Comparison of ENCODE assay signal across 11 cellular contexts in the genomic region with DNA sequence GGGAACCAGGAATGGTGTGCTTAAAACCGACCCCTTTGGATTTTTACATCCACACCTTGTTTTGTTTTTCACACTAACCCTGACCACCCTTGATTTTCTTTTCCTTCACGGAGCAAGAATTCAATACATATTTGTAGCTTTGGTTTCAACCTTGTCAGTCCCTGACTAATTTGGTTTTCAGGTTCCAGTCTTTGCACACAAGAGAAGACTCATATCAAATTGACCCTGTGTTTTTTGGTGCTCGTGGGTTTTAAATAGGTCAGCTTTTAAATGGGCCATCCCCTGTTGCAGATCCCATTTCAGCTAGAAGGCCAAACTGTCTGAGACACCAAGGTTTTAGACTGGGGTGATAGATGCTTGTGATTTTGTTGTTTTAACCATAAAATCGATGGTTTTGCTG. TPM values are rescaled to one million over a fixed set of nuclear protein-coding genes. Genes with fewer than 3 reads are reported as not detected.
DNase-seq lines count a peak whose midpoint lies in the region; ATAC-seq and TF ChIP-seq lines count a peak whose summit lies in the region.
"Had no signal": no experiment of that assay in that cellular context is flagged by ENCODE, and none has a peak within 500 bp of the region (broad histone marks: within the 10 kb centered on the region; RNA-seq: fewer than 3 reads in every experiment).

No MANE protein-coding gene starts in this region.

- peaks cover 5 to 20% of the 10 kb centered on the region in 2 donors for H3K36me3 Mint-ChIP-seq in CD4-positive, alpha-beta memory T cell
- H3K36me3 Mint-ChIP-seq in T-cell: no peaks in the 10 kb centered on the region

- no peak overlapping the region for H3K4me3 ChIP-seq in CD4-positive, alpha-beta memory T cell (ENCODE audit: low read length in 2 of 2)
- H3K4me3 ChIP-seq in gastroesophageal sphincter (no peak overlapping the region), prostate gland (no peak overlapping the region), testis (no peak overlapping the region)
- H3K4me3 ChIP-seq: SJSA1 had no signal

- 65 to 86% methylated on average over 4 of the region's 4 CpGs for whole genome bisulfite sequencing in gastroesophageal sphincter (ENCODE audit: low coverage in 1 of 2), 2 donors
- WGBS in prostate gland: 57% methylated on average over 4 of the region's 4 CpGs
- 82 to 85% methylated on average over 4 of the region's 4 CpGs for WGBS in testis, 2 donors

- ATAC-seq in T-cell (replicated peaks in 1 of 4): no peak
- ATAC-seq in gastroesophageal sphincter: no peak
- no peak for ATAC-seq in GM18909 (IDR thresholded peaks at IDR 0.05; ENCODE audit: poor library complexity, unreplicated experiment)
- no peak for ATAC-seq in HG02870 (IDR thresholded peaks at IDR 0.05; ENCODE audit: unreplicated experiment)

- CTCF ChIA-PET in CD4-positive, alpha-beta memory T cell (lab: Charles Lee; ENCODE audit: partially characterized antibody): interaction anchor here (0.8 to 3.0 kb wide), 6 partner anchors 9 to 244 kb away, joined by 4 to 27 read pairs (median 10); no protein-coding TSS in a partner anchor
- CTCF ChIA-PET in T-cell (lab: Charles Lee): interaction anchor here (0.6 to 3.1 kb wide), 9 partner anchors 8 to 34 kb away, joined by 3 to 21 read pairs (median 5); partner anchors contain the start of gene ANP32A (in 1 of the 2)

- peak overlapping the region; percentile 61 to 91 (median 84) for H3K27ac Mint-ChIP-seq in CD4-positive, alpha-beta memory T cell
- H3K27ac Mint-ChIP-seq in T-cell: peak overlapping the region; percentile 55 to 75

- H3K36me3 ChIP-seq in CD4-positive, alpha-beta memory T cell (ENCODE audit: insufficient read depth, low read length): no peaks in the 10 kb centered on the region
- H3K36me3 ChIP-seq in gastroesophageal sphincter (no peaks in the 10 kb centered on the region), prostate gland (no peaks in the 10 kb centered on the region), testis (ENCODE audit: low read depth, missing control alignments) (no peaks in the 10 kb centered on the region)

- H3K9me3 ChIP-seq in CD4-positive, alpha-beta memory T cell (ENCODE audit: control insufficient read depth in 1 of 2, low read length in 2 of 2): no peaks in the 10 kb centered on the region
- H3K9me3 ChIP-seq in gastroesophageal sphincter (no peaks in the 10 kb centered on the region), prostate gland (no peaks in the 10 kb centered on the region), testis (no peaks in the 10 kb centered on the region)

- H3K4me1 ChIP-seq in CD4-positive, alpha-beta memory T cell (ENCODE audit: insufficient read depth, low read length): peaks cover 98% of the 10 kb centered on the region
- peaks cover 0 to 100% (median 78%) of the 10 kb centered on the region in 3 donors for H3K4me1 ChIP-seq in gastroesophageal sphincter
- peaks cover 47% of the 10 kb centered on the region for H3K4me1 ChIP-seq in prostate gland (replicated peaks)
- peaks cover 27% of the 10 kb centered on the region for H3K4me1 ChIP-seq in testis

- H3K27me3 Mint-ChIP-seq in CD4-positive, alpha-beta memory T cell: no peaks in the 10 kb centered on the region
- no peaks in the 10 kb centered on the region for H3K27me3 Mint-ChIP-seq in T-cell

- intact Hi-C loops in CD4-positive, alpha-beta memory T cell (cut with micrococcal nuclease): no loop called here
- intact Hi-C loops in prostate gland (cut with DNase I) (no loop called here), testis (cut with DNase I; ENCODE audit: low total_unique reads) (no loop called here)

- no peak for DNase-seq in CD4-positive, alpha-beta memory T cell
- DNase-seq in T-cell: no peak
- DNase-seq in prostate gland (ENCODE audit: low spot score): no peak
- no peak for DNase-seq in testis
- DNase-seq in hepatic stellate cell (ENCODE audit: low spot score): no peak
- DNase-seq: KG1, NCI-H2171 treated with DMSO at 0.1 percent for 48 hours had no signal

- H3K4me3 Mint-ChIP-seq in CD4-positive, alpha-beta memory T cell: peak overlapping the region in 4 of 8 donors; percentile 72 to 80 (median 76)
- H3K4me3 Mint-ChIP-seq in T-cell: peak overlapping the region in 1 of 3 donors; percentile 65

- H3K27me3 ChIP-seq in CD4-positive, alpha-beta memory T cell (ENCODE audit: insufficient read depth, low read length): no peaks in the 10 kb centered on the region
- no peaks in the 10 kb centered on the region for H3K27me3 ChIP-seq in gastroesophageal sphincter
- H3K27me3 ChIP-seq in prostate gland (replicated peaks; ENCODE audit: insufficient read depth): no peaks in the 10 kb centered on the region
- no peaks in the 10 kb centered on the region for H3K27me3 ChIP-seq in testis
- H3K27me3 ChIP-seq: SJSA1 had no signal

- peaks cover 62 to 99% (median 85%) of the 10 kb centered on the region in 4 donors for H3K4me1 Mint-ChIP-seq in CD4-positive, alpha-beta memory T cell
- H3K4me1 Mint-ChIP-seq in T-cell: peaks cover 95 to 99% (median 97%) of the 10 kb centered on the region in 3 donors

- peaks cover 0 to 1% (median 0%) of the 10 kb centered on the region in 8 donors for H3K9me3 Mint-ChIP-seq in CD4-positive, alpha-beta memory T cell
- H3K9me3 Mint-ChIP-seq in T-cell: no peaks in the 10 kb centered on the region

- POLR2A ChIA-PET in CD4-positive, alpha-beta memory T cell (lab: Charles Lee; ENCODE audit: partially characterized antibody): interaction anchor here (0.6 to 6.0 kb wide), 4 partner anchors 10 to 41 kb away, joined by 3 to 92 read pairs (median 4); partner anchors contain the start of gene ANP32A
- POLR2A ChIA-PET in T-cell (lab: Charles Lee): interaction anchor here in 1 of 2 donors (0.8 kb wide), 1 partner anchor 10 kb away, joined by 3 read pairs; no protein-coding TSS in a partner anchor

- peak overlapping the region; percentile 22 for H3K27ac ChIP-seq in CD4-positive, alpha-beta memory T cell (ENCODE audit: low read depth, low read length)
- H3K27ac ChIP-seq in gastroesophageal sphincter (peak overlapping the region in 3 of 4 donors; percentile 26 to 77 (median 71)), prostate gland (peak overlapping the region; percentile 87 to 91), testis (peak overlapping the region in 1 of 2 donors; percentile 37)
- H3K27ac ChIP-seq: SJSA1 had no signal

- TF ChIP-seq CTCF in gastroesophageal sphincter (IDR thresholded peaks at IDR 0.05) (no peak), prostate gland (IDR thresholded peaks at IDR 0.05) (no peak), testis (IDR thresholded peaks at IDR 0.05) (no peak)

- TF ChIP-seq POLR2A in gastroesophageal sphincter (IDR thresholded peaks at IDR 0.05) (no peak), prostate gland (IDR thresholded peaks at IDR 0.05) (no peak), testis (IDR thresholded peaks at IDR 0.05) (no peak)

- no peak for TF ChIP-seq EP300 in gastroesophageal sphincter (IDR thresholded peaks at IDR 0.05)

RNA-seq across cellular contexts. Expression of gene ANP32A, which starts 26.4 kb away (rescaled TPM):
- 100 to 1,000 TPM; 134 TPM for total RNA-seq in CD4-positive, alpha-beta memory T cell
- polyA plus RNA-seq in CD4-positive, alpha-beta memory T cell: 10 to 100 TPM; 52.7 to 64.5 TPM
- 100 to 1,000 TPM in 4 of 5 donors, 10 to 100 TPM in 1; 93.2 to 123 (median 116) TPM for total RNA-seq in T-cell
- total RNA-seq in gastroesophageal sphincter: 10 to 100 TPM; 42.4 to 75.0 (median 55.6) TPM
- total RNA-seq in prostate gland: 10 to 100 TPM; 52.6 to 70.8 TPM
- 10 to 100 TPM; 32.9 to 41.3 TPM for total RNA-seq in testis
- polyA plus RNA-seq in testis (ENCODE audit: insufficient read depth, low read depth, low replicate concordance): 49.5 TPM
